In the genomic region with DNA sequence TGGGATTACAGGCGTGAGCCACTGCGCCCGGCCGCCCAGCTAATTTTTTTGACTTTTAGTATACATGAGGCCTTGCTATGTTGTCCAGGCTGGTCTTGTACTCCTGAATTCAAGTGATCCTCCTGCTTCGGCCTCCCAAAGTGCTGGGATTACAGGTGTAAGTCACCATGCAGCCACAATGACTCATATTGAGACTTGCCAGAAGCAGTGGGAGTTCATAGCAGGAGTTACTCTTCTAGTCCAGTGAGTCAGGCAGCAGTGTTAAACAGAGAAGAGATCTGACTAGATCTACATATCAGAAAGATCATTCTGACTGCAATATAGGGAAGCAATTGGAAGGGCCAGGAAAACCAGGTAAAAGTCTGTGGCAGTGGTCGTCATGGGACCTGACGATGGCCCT, we compare ENCODE assay signal across 1 cellular context.
TF ChIP-seq lines count a peak whose summit lies in the region.

No MANE protein-coding gene starts in this region.

TF ChIP-seq in GM12878, 131 proteins besides CTCF, POLR2A, EP300 and RAD21 (continued from another document):
- TF ChIP-seq, protein P1, sequence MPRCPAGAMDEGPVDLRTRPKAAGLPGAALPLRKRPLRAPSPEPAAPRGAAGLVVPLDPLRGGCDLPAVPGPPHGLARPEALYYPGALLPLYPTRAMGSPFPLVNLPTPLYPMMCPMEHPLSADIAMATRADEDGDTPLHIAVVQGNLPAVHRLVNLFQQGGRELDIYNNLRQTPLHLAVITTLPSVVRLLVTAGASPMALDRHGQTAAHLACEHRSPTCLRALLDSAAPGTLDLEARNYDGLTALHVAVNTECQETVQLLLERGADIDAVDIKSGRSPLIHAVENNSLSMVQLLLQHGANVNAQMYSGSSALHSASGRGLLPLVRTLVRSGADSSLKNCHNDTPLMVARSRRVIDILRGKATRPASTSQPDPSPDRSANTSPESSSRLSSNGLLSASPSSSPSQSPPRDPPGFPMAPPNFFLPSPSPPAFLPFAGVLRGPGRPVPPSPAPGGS (IDR thresholded peaks at IDR 0.05; ENCODE audit: borderline replicate concordance, insufficient read depth, low read depth, low read length, poor library complexity, severe bottlenecking), result peak; percentile 33
- TF ChIP-seq RFX5 (IDR thresholded peaks at IDR 0.05; ENCODE audit: low read depth, low read length) (no peak), HDAC6 (IDR thresholded peaks at IDR 0.05; ENCODE audit: unreplicated experiment) (no peak), RUNX3 (IDR thresholded peaks at IDR 0.05; ENCODE audit: low read length) (peak; percentile 58), EED (IDR thresholded peaks at IDR 0.05; ENCODE audit: low read depth) (peak; percentile 45; the same call in 1 of the 2 replicates), JUNB (IDR thresholded peaks at IDR 0.05) (peak; percentile 53)
